1 cellular context compared by ENCODE assay signal in genomic region chr6:70073637-70074036, GRCh38.
TF ChIP-seq lines count a peak whose summit lies in the region.

No MANE protein-coding gene starts in this region.

TF ChIP-seq in HepG2, 621 proteins besides CTCF, POLR2A, EP300 and RAD21 (continued from another document):
- TF ChIP-seq ZNF546 (CRISPR knock-in tag; conservative IDR thresholded peaks at IDR 0.05) (no peak), RFXAP (CRISPR knock-in tag; IDR thresholded peaks at IDR 0.05; ENCODE audit: borderline replicate concordance) (no peak)
TF ChIP-seq in HepG2: peak in this region for 2.
